ENCODE assay signal across 11 cellular contexts in genomic region chr1:242506724-242507123, GRCh38. TPM values are rescaled to one million over a fixed set of nuclear protein-coding genes. Genes with fewer than 3 reads are reported as not detected.
"Had no signal": no experiment of that assay in that cellular context is flagged by ENCODE, and none has a peak within 500 bp of the region (broad histone marks: within the 10 kb centered on the region; RNA-seq: fewer than 3 reads in every experiment).

No MANE protein-coding gene starts in this region.

- H3K4me3 Mint-ChIP-seq: GM23338, H9, HFFc6 had no signal

- DNase-seq: GM23248, GOT3, H7, H9, HCEC 1CT, HFFc6 had no signal

- H3K4me3 ChIP-seq: GM23248, GM23338, HAP-1 had no signal

- H3K4me2 ChIP-seq: GM23338 had no signal

- H3K4me1 Mint-ChIP-seq: GM23338, H9 had no signal

- H3K27ac ChIP-seq: GM23248 had no signal

- H3K9ac ChIP-seq: GM23248 had no signal

- H3K9me3 Mint-ChIP-seq: GM23338, H9 had no signal

- H3K4me1 ChIP-seq: HAP-1 had no signal

- ATAC-seq: GM23338, HCT116 had no signal

- FAIRE-seq: H1, H54 had no signal

- H3K36me3 ChIP-seq: HAP-1 had no signal

- H2AFZ ChIP-seq: GM23248, GM23338 had no signal

- H3K27ac Mint-ChIP-seq: GM23338, HFFc6 had no signal

- H3K9me3 ChIP-seq: HAP-1 had no signal

RNA-seq across cellular contexts. Expression of gene PLD5, which starts 17.8 kb away (rescaled TPM):
- total RNA-seq: GM23248, HFFc6 had no signal
